ENCODE assay signal across 1 cellular context in genomic region chr5:52818360-52818759, GRCh38.
TF ChIP-seq lines count a peak whose summit lies in the region.

No MANE protein-coding gene starts in this region.

TF ChIP-seq in GM23338, 12 proteins besides CTCF, POLR2A, EP300 and RAD21 (continued from another document):
- no peak for TF ChIP-seq ZNF331 (CRISPR knock-in tag; IDR thresholded peaks at IDR 0.05; ENCODE audit: low read depth)
- TF ChIP-seq ZNF114 (CRISPR knock-in tag; IDR thresholded peaks at IDR 0.05) = no peak
- no peak for TF ChIP-seq CREB1 (CRISPR knock-in tag; IDR thresholded peaks at IDR 0.05; ENCODE audit: low read depth)
- TF ChIP-seq POLR2AphosphoS5 (IDR thresholded peaks at IDR 0.05; ENCODE audit: low read depth) = no peak
- TF ChIP-seq NANOG (IDR thresholded peaks at IDR 0.05; ENCODE audit: borderline replicate concordance) = no peak
- TF ChIP-seq EZH2 (IDR thresholded peaks at IDR 0.05; ENCODE audit: low read depth, unreplicated experiment) = no peak
- TF ChIP-seq, protein P1, sequence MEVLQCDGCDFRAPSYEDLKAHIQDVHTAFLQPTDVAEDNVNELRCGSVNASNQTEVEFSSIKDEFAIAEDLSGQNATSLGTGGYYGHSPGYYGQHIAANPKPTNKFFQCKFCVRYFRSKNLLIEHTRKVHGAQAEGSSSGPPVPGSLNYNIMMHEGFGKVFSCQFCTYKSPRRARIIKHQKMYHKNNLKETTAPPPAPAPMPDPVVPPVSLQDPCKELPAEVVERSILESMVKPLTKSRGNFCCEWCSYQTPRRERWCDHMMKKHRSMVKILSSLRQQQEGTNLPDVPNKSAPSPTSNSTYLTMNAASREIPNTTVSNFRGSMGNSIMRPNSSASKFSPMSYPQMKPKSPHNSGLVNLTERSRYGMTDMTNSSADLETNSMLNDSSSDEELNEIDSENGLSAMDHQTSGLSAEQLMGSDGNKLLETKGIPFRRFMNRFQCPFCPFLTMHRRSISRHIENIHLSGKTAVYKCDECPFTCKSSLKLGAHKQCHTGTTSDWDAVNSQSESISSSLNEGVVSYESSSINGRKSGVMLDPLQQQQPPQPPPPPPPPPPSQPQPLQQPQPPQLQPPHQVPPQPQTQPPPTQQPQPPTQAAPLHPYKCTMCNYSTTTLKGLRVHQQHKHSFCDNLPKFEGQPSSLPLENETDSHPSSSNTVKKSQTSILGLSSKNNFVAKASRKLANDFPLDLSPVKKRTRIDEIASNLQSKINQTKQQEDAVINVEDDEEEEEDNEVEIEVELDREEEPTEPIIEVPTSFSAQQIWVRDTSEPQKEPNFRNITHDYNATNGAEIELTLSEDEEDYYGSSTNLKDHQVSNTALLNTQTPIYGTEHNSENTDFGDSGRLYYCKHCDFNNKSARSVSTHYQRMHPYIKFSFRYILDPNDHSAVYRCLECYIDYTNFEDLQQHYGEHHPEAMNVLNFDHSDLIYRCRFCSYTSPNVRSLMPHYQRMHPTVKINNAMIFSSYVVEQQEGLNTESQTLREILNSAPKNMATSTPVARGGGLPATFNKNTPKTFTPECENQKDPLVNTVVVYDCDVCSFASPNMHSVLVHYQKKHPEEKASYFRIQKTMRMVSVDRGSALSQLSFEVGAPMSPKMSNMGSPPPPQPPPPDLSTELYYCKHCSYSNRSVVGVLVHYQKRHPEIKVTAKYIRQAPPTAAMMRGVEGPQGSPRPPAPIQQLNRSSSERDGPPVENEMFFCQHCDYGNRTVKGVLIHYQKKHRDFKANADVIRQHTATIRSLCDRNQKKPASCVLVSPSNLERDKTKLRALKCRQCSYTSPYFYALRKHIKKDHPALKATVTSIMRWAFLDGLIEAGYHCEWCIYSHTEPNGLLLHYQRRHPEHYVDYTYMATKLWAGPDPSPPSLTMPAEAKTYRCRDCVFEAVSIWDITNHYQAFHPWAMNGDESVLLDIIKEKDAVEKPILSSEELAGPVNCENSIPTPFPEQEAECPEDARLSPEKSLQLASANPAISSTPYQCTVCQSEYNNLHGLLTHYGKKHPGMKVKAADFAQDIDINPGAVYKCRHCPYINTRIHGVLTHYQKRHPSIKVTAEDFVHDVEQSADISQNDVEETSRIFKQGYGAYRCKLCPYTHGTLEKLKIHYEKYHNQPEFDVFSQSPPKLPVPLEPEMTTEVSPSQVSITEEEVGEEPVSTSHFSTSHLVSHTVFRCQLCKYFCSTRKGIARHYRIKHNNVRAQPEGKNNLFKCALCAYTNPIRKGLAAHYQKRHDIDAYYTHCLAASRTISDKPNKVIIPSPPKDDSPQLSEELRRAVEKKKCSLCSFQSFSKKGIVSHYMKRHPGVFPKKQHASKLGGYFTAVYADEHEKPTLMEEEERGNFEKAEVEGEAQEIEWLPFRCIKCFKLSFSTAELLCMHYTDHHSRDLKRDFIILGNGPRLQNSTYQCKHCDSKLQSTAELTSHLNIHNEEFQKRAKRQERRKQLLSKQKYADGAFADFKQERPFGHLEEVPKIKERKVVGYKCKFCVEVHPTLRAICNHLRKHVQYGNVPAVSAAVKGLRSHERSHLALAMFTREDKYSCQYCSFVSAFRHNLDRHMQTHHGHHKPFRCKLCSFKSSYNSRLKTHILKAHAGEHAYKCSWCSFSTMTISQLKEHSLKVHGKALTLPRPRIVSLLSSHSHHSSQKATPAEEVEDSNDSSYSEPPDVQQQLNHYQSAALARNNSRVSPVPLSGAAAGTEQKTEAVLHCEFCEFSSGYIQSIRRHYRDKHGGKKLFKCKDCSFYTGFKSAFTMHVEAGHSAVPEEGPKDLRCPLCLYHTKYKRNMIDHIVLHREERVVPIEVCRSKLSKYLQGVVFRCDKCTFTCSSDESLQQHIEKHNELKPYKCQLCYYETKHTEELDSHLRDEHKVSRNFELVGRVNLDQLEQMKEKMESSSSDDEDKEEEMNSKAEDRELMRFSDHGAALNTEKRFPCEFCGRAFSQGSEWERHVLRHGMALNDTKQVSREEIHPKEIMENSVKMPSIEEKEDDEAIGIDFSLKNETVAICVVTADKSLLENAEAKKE (CRISPR knock-in tag; IDR thresholded peaks at IDR 0.05) = no peak
- TF ChIP-seq, protein P2, sequence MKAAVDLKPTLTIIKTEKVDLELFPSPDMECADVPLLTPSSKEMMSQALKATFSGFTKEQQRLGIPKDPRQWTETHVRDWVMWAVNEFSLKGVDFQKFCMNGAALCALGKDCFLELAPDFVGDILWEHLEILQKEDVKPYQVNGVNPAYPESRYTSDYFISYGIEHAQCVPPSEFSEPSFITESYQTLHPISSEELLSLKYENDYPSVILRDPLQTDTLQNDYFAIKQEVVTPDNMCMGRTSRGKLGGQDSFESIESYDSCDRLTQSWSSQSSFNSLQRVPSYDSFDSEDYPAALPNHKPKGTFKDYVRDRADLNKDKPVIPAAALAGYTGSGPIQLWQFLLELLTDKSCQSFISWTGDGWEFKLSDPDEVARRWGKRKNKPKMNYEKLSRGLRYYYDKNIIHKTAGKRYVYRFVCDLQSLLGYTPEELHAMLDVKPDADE (IDR thresholded peaks at IDR 0.05) = no peak
